In genomic region chr14:54818201-54819133, GRCh38 we compare ENCODE assay signal across 10 cellular contexts.
DNase-seq lines count a peak whose midpoint lies in the region; ATAC-seq and TF ChIP-seq lines count a peak whose summit lies in the region.
"Had no signal": no experiment of that assay in that cellular context is flagged by ENCODE, and none has a peak within 500 bp of the region (broad histone marks: within the 10 kb centered on the region; RNA-seq: fewer than 3 reads in every experiment).

No MANE protein-coding gene starts in this region.

- intact Hi-C loops in vagina (cut with DNase I) = no loop called here

- TF ChIP-seq CTCF in vagina (IDR thresholded peaks at IDR 0.05) = no peak

- no peaks in the 10 kb centered on the region for H3K36me3 ChIP-seq in vagina
- H3K36me3 ChIP-seq: tibial artery had no signal

- TF ChIP-seq POLR2A in vagina (IDR thresholded peaks at IDR 0.05) = no peak

- no peak for ATAC-seq in GM18858 (IDR thresholded peaks at IDR 0.05; ENCODE audit: unreplicated experiment)

- H3K27ac ChIP-seq in vagina = no peak overlapping the region
- H3K27ac ChIP-seq: 22Rv1, tibial artery had no signal

- no peak overlapping the region for H3K4me3 ChIP-seq in vagina
- H3K4me3 ChIP-seq: tibial artery had no signal

- DNase-seq in DMS53 (lab: John Stamatoyannopoulos, UW) (peak; percentile 9), DMS53 treated with DMSO at 0.1 percent for 48 hours (lab: John Stamatoyannopoulos, UW; ENCODE audit: unreplicated experiment) (no peak), NOMO-1 (lab: John Stamatoyannopoulos, UW; ENCODE audit: unreplicated experiment in 2 of 2) (peak; percentile 35 to 69), fibroblast of peridontal ligament (ENCODE audit: extremely low read depth) (peak; percentile 90), stromal cell of bone marrow (ENCODE audit: low read depth) (peak; percentile 71), vagina (ENCODE audit: extremely low spot score in 2 of 2) (no peak), mucosa of gallbladder (ENCODE audit: low spot score) (no peak)

- no peaks in the 10 kb centered on the region for H3K4me1 ChIP-seq in vagina
- H3K4me1 ChIP-seq: tibial artery had no signal

- no peaks in the 10 kb centered on the region for H3K9me3 ChIP-seq in vagina

- H3K27me3 ChIP-seq in vagina = no peaks in the 10 kb centered on the region
- H3K27me3 ChIP-seq: tibial artery had no signal

Comparison
In these comparisons a context has a peak if more than half of its experiments do, and no peak if none do; other contexts are left out.
1. DNase-seq: peak in DMS53 (single experiment), NOMO-1 (2 of 2), fibroblast of peridontal ligament (single experiment) and stromal cell of bone marrow (single experiment); none in DMS53 treated with DMSO at 0.1 percent for 48 hours (single experiment), vagina (0 of 2) and mucosa of gallbladder (single experiment).